ENCODE assay signal across 8 cellular contexts in genomic region chr3:127735767-127736693, GRCh38.
A peak's percentile ranks its signal among the peaks of the same experiment; 100 is the strongest.
DNase-seq lines count a peak whose midpoint lies in the region; ATAC-seq and TF ChIP-seq lines count a peak whose summit lies in the region.

No MANE protein-coding gene starts in this region.

- peak overlapping the region; percentile 50 for H3K4me3 ChIP-seq in SU-DHL-6 (ENCODE audit: insufficient read depth, low read length, poor library complexity, severe bottlenecking)
- H3K4me3 ChIP-seq in right atrium auricular region = no peak overlapping the region
- H3K4me3 ChIP-seq in thoracic aorta = peak overlapping the region; percentile 56

- no peaks in the 10 kb centered on the region for H3K9me3 Mint-ChIP-seq in activated T-helper 17 cell treated with anti-CD3 and anti-CD28 coated beads, Interleukin-2, amount 50 U/mL, for 72 hours

- peaks cover 12% of the 10 kb centered on the region for H3K27me3 Mint-ChIP-seq in activated T-helper 17 cell treated with anti-CD3 and anti-CD28 coated beads, Interleukin-2, amount 50 U/mL, for 72 hours

- H3K79me2 ChIP-seq in SU-DHL-6 (ENCODE audit: insufficient read depth, low read length) = no peaks in the 10 kb centered on the region

- no peaks in the 10 kb centered on the region for H3K9me2 ChIP-seq in SU-DHL-6 (replicated peaks; ENCODE audit: insufficient read depth, low read length)

- H2AFZ ChIP-seq in SU-DHL-6 (ENCODE audit: low read depth, low read length, severe bottlenecking) = peak overlapping the region; percentile 59

- H3K4me1 ChIP-seq in right atrium auricular region (peaks cover 0 to 71% of the 10 kb centered on the region in 2 donors), thoracic aorta (ENCODE audit: control insufficient read depth in 1 of 2, low read depth in 2 of 2) (peaks cover 28 to 83% of the 10 kb centered on the region in 2 donors)

- TF ChIP-seq CTCF in SU-DHL-6 (IDR thresholded peaks at IDR 0.05; ENCODE audit: insufficient read depth, low read length, poor library complexity, severe bottlenecking) (no peak), right atrium auricular region (IDR thresholded peaks at IDR 0.05) (no peak), thoracic aorta (IDR thresholded peaks at IDR 0.05) (no peak)

- H3K27ac Mint-ChIP-seq in activated T-helper 17 cell treated with anti-CD3 and anti-CD28 coated beads, Interleukin-2, amount 50 U/mL, for 72 hours = no peak overlapping the region

- no peaks in the 10 kb centered on the region for H3K4me1 Mint-ChIP-seq in activated T-helper 17 cell treated with anti-CD3 and anti-CD28 coated beads, Interleukin-2, amount 50 U/mL, for 72 hours

- H3K36me3 ChIP-seq in SU-DHL-6 (ENCODE audit: low read length) (no peaks in the 10 kb centered on the region), right atrium auricular region (no peaks in the 10 kb centered on the region), thoracic aorta (no peaks in the 10 kb centered on the region)

- H3K9me3 ChIP-seq in SU-DHL-6 (ENCODE audit: insufficient read depth, low read length) (no peaks in the 10 kb centered on the region), right atrium auricular region (no peaks in the 10 kb centered on the region), thoracic aorta (no peaks in the 10 kb centered on the region)

- H3F3A ChIP-seq in SU-DHL-6 (ENCODE audit: insufficient read depth) = 0 out of 2 replicates have a peak, but pooled peaks cover 10% of the 10 kb centered on the region

- no peaks in the 10 kb centered on the region for H3K36me3 Mint-ChIP-seq in activated T-helper 17 cell treated with anti-CD3 and anti-CD28 coated beads, Interleukin-2, amount 50 U/mL, for 72 hours (ENCODE audit: low read depth)

- H3K4me3 Mint-ChIP-seq in activated T-helper 17 cell treated with anti-CD3 and anti-CD28 coated beads, Interleukin-2, amount 50 U/mL, for 72 hours = no peak overlapping the region

- H3K9ac ChIP-seq in SU-DHL-6 (ENCODE audit: low read length) = peak overlapping the region; percentile 38

- H3K27me3 ChIP-seq in SU-DHL-6 (ENCODE audit: low read length) = no peaks in the 10 kb centered on the region
- no peaks in the 10 kb centered on the region for H3K27me3 ChIP-seq in right atrium auricular region
- no peaks in the 10 kb centered on the region for H3K27me3 ChIP-seq in thoracic aorta (replicated peaks; ENCODE audit: insufficient read depth)

- H3K4me2 ChIP-seq in SU-DHL-6 (ENCODE audit: low read depth, low read length, poor library complexity, severe bottlenecking) = peak overlapping the region; percentile 66

- in situ Hi-C loops in ACHN (cut with HindIII; ENCODE audit: low pct_ligation_motif_present, low pct_unique_long_range_greater_than_20kb, low sequenced_read_pairs) = no loop called here

- ATAC-seq in GM19025 (IDR thresholded peaks at IDR 0.05; ENCODE audit: low read depth, unreplicated experiment) = peak; percentile 58
- ATAC-seq in HG03108 (IDR thresholded peaks at IDR 0.05; ENCODE audit: unreplicated experiment) = peak; percentile 63
- ATAC-seq in thoracic aorta (ENCODE audit: insufficient number of reproducible peaks, low FRiP score, low read depth) = peak; percentile 66
- ATAC-seq in activated T-helper 17 cell treated with anti-CD3 and anti-CD28 coated beads, Interleukin-2, amount 50 U/mL, for 72 hours (replicated peaks) = no peak

- H3K27ac ChIP-seq in SU-DHL-6 (ENCODE audit: low read depth, low read length) (peak overlapping the region; percentile 86), right atrium auricular region (peak overlapping the region; percentile 44 to 59), thoracic aorta (peak overlapping the region; percentile 6 to 59)

- no peaks in the 10 kb centered on the region for H4K20me1 ChIP-seq in SU-DHL-6 (ENCODE audit: low read depth, low read length)

- peak; percentile 76 for DNase-seq in ACHN
- no peak for DNase-seq in right atrium auricular region (ENCODE audit: low spot score)
- DNase-seq in thoracic aorta (ENCODE audit: low spot score) = no peak
- no peak for DNase-seq in activated CD4-positive, alpha-beta T cell treated with anti-CD3 and anti-CD28 coated beads for 4 hours

Comparison
In these comparisons a context has a peak if more than half of its experiments do, and no peak if none do; other contexts are left out.
1. H3K27ac ChIP-seq: peak in every context shown above with its lines; median percentile 86 in SU-DHL-6; 52 in right atrium auricular region; 32 in thoracic aorta.
2. H3K4me3 ChIP-seq: peak in SU-DHL-6 (single experiment) and thoracic aorta (single experiment); none in right atrium auricular region (0 of 2).